In genomic region chr5:107466233-107466769, GRCh38 we compare ENCODE assay signal across 10 cellular contexts.
DNase-seq lines count a peak whose midpoint lies in the region; ATAC-seq lines count a peak whose summit lies in the region.
"Had no signal": no experiment of that assay in that cellular context is flagged by ENCODE, and none has a peak within 500 bp of the region (broad histone marks: within the 10 kb centered on the region; RNA-seq: fewer than 3 reads in every experiment).

No MANE protein-coding gene starts in this region.

- no peaks in the 10 kb centered on the region for H3K9me3 Mint-ChIP-seq in immature natural killer cell

- H3K4me1 Mint-ChIP-seq in immature natural killer cell: peaks cover 79 to 91% of the 10 kb centered on the region in 2 donors

- peak overlapping the region in 3 of 5 donors; percentile 29 to 56 (median 36) for H3K4me3 Mint-ChIP-seq in immature natural killer cell

- DNase-seq in NCI-H748 (lab: John Stamatoyannopoulos, UW; ENCODE audit: unreplicated experiment): peak; percentile 15
- no peak for DNase-seq in NCI-H748 treated with DMSO at 0.1 percent for 48 hours (lab: John Stamatoyannopoulos, UW)
- DNase-seq in astrocyte of the hippocampus (ENCODE audit: low read depth, low spot score): peak; percentile 90
- no peak for DNase-seq in immature natural killer cell
- peak; percentile 28 for DNase-seq in smooth muscle cell of the brain vasculature (ENCODE audit: low read depth, low spot score)
- no peak for DNase-seq in stimulated activated naive CD4-positive, alpha-beta T cell treated with Interleukin-2 at 50 U/mL for 16 hours (lab: John Stamatoyannopoulos, UW)
- DNase-seq: activated CD4-positive, alpha-beta T cell treated with anti-CD3 and anti-CD28 coated beads, Interleukin-2, amount 50 U/mL, for 1 hour; NCI-H2081 treated with DMSO at 0.1 percent for 48 hours had no signal

- peaks cover 0 to 4% (median 4%) of the 10 kb centered on the region in 3 donors for H3K36me3 Mint-ChIP-seq in immature natural killer cell

- ATAC-seq in HG02973 (IDR thresholded peaks at IDR 0.05; ENCODE audit: unreplicated experiment) (no peak), GM18502 (IDR thresholded peaks at IDR 0.05; ENCODE audit: poor library complexity, unreplicated experiment) (no peak)

- peaks cover 5 to 6% (median 6%) of the 10 kb centered on the region in 3 donors for H3K27me3 Mint-ChIP-seq in immature natural killer cell (ENCODE audit: low read depth in 3 of 3)

- H3K27ac Mint-ChIP-seq in immature natural killer cell: peak overlapping the region; percentile 90 to 98 (median 95)

Comparison
In these comparisons a context has a peak if more than half of its experiments do, and no peak if none do; other contexts are left out.
1. DNase-seq: peak in NCI-H748 (single experiment), astrocyte of the hippocampus (single experiment) and smooth muscle cell of the brain vasculature (single experiment); none in NCI-H748 treated with DMSO at 0.1 percent for 48 hours (single experiment), immature natural killer cell (0 of 3) and stimulated activated naive CD4-positive, alpha-beta T cell treated with Interleukin-2 at 50 U/mL for 16 hours (single experiment).